In the genomic region with DNA sequence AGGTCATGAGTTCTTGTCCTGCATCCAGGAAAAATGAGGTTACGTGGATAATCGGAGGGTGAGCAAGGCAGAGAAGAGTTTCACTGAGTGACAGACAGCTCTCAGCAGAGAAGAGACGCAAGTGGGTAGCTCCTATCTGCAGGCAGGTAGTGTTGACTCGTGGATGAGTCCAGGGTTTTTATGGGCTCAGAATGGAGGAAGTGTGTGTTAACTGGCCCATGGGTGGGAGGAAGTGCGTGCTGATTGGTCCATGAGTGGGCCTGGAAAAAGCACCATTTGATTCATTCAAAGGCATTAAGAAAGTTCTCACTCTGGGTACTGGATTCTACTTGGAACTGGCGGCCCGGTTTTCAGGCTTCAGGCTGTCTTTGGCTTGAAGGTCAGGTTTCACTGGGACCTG, we compare ENCODE assay signal across 1 cellular context.
TF ChIP-seq lines count a peak whose summit lies in the region.

No MANE protein-coding gene starts in this region.

TF ChIP-seq in endothelial cell of umbilical vein, 7 proteins besides CTCF, POLR2A, EP300 and RAD21 (continued from another document):
- TF ChIP-seq MYC (IDR thresholded peaks at IDR 0.05; ENCODE audit: low read depth, low read length) (no peak), EZH2 (IDR thresholded peaks at IDR 0.05; ENCODE audit: borderline replicate concordance, low read depth, low read length, severe bottlenecking) (no peak), POLR2AphosphoS5 (IDR thresholded peaks at IDR 0.05; ENCODE audit: insufficient read depth, low read depth, low read length) (no peak)
